In genomic region chr2:74425523-74425922, GRCh38 we compare ENCODE assay signal across 1 cellular context.
TF ChIP-seq lines count a peak whose summit lies in the region.

No MANE protein-coding gene starts in this region.

TF ChIP-seq in IMR-90, 13 proteins besides CTCF, POLR2A, EP300 and RAD21:
- no peak for TF ChIP-seq SMC3 (IDR thresholded peaks at IDR 0.05; ENCODE audit: low read depth, low read length)
- no peak for TF ChIP-seq RCOR1 (IDR thresholded peaks at IDR 0.05; ENCODE audit: insufficient replicate concordance, low read length)
